ENCODE assay signal across 2 cellular contexts in the genomic region with DNA sequence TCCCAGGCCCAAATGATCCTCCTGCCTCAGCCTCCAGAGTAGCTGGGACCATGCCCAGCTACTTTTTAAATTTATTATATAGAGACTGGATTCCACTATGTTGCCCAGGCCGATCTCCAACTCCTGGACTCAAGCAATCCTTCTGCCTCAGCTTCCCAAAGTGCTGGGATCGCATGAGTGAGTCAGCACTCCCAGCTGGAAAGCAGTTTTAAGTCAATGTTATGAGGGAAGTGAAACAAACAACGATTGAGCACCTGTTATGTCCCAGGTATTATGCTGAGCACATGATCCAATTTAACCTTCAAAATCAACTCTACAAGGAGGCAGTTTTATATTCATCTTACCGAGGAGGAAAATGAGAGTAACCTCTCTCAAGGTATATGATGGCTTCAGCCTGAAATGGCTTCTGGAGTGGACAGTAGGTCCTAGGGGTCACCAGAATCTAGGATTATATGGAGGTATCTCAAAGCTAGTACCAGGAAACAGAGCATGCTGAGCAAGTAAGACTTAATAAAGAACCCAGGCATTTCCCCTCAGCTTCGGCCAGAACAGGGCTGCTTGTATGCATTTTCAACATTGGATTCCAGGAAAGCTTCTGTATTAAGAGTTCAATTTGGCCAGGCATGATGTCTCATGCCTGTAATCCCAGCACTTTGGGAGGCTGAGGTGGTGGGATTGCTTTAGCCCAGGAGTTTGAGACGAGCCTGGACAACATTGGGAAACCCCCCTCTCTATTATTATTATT.
TF ChIP-seq lines count a peak whose summit lies in the region.

No MANE protein-coding gene starts in this region.

TF ChIP-seq in A549, 52 proteins besides CTCF, POLR2A, EP300 and RAD21:
- TF ChIP-seq MAZ (IDR thresholded peaks at IDR 0.05; ENCODE audit: borderline replicate concordance, low read depth, low read length) = no peak
- no peak for TF ChIP-seq CHD2 (IDR thresholded peaks at IDR 0.05; ENCODE audit: low read length, partially characterized antibody)
- no peak for TF ChIP-seq EHMT2 (IDR thresholded peaks at IDR 0.05; ENCODE audit: low read depth)
- no peak for TF ChIP-seq SREBF2 (IDR thresholded peaks at IDR 0.05)
- TF ChIP-seq RNF2 (IDR thresholded peaks at IDR 0.05; ENCODE audit: borderline replicate concordance, low read depth) = no peak
- no peak for TF ChIP-seq TFCP2L1 (CRISPR knock-in tag; IDR thresholded peaks at IDR 0.05)
- TF ChIP-seq NR3C1 (IDR thresholded peaks at IDR 0.05) = no peak
- TF ChIP-seq POLR2AphosphoS2 (conservative IDR thresholded peaks at IDR 0.05; ENCODE audit: low read length) = no peak
- TF ChIP-seq, protein P1, sequence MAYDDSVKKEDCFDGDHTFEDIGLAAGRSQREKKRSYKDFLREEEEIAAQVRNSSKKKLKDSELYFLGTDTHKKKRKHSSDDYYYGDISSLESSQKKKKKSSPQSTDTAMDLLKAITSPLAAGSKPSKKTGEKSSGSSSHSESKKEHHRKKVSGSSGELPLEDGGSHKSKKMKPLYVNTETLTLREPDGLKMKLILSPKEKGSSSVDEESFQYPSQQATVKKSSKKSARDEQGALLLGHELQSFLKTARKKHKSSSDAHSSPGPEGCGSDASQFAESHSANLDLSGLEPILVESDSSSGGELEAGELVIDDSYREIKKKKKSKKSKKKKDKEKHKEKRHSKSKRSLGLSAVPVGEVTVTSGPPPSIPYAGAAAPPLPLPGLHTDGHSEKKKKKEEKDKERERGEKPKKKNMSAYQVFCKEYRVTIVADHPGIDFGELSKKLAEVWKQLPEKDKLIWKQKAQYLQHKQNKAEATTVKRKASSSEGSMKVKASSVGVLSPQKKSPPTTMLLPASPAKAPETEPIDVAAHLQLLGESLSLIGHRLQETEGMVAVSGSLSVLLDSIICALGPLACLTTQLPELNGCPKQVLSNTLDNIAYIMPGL (CRISPR knock-in tag; IDR thresholded peaks at IDR 0.05; ENCODE audit: borderline replicate concordance) = no peak
- TF ChIP-seq ZNF302 (CRISPR knock-in tag; IDR thresholded peaks at IDR 0.05) = no peak
- no peak for TF ChIP-seq PHF8 (IDR thresholded peaks at IDR 0.05; ENCODE audit: borderline replicate concordance, low read depth)
- TF ChIP-seq ZC3H11A (IDR thresholded peaks at IDR 0.05) = no peak
- no peak for TF ChIP-seq HEYL (CRISPR knock-in tag; IDR thresholded peaks at IDR 0.05)
- no peak for TF ChIP-seq NPAS2 (CRISPR knock-in tag; IDR thresholded peaks at IDR 0.05; ENCODE audit: borderline replicate concordance)
- TF ChIP-seq SMC3 (IDR thresholded peaks at IDR 0.05) = no peak
- TF ChIP-seq NFE2L2 (conservative IDR thresholded peaks at IDR 0.05; ENCODE audit: low read length) = no peak
- no peak for TF ChIP-seq KDM5A (IDR thresholded peaks at IDR 0.05)
- no peak for TF ChIP-seq KDM1A (IDR thresholded peaks at IDR 0.05; ENCODE audit: low read depth)
- no peak for TF ChIP-seq FOXS1 (CRISPR knock-in tag; IDR thresholded peaks at IDR 0.05)

TF ChIP-seq in IMR-90, 13 proteins besides CTCF, POLR2A, EP300 and RAD21:
- TF ChIP-seq MAZ (IDR thresholded peaks at IDR 0.05; ENCODE audit: borderline replicate concordance, low read depth, low read length) = no peak
- no peak for TF ChIP-seq RFX5 (IDR thresholded peaks at IDR 0.05; ENCODE audit: low read depth, low read length)
- TF ChIP-seq NFE2L2 (IDR thresholded peaks at IDR 0.05; ENCODE audit: low read depth, low read length) = no peak
- no peak for TF ChIP-seq MAFK (IDR thresholded peaks at IDR 0.05; ENCODE audit: low read depth, low read length)
- TF ChIP-seq, protein P2, sequence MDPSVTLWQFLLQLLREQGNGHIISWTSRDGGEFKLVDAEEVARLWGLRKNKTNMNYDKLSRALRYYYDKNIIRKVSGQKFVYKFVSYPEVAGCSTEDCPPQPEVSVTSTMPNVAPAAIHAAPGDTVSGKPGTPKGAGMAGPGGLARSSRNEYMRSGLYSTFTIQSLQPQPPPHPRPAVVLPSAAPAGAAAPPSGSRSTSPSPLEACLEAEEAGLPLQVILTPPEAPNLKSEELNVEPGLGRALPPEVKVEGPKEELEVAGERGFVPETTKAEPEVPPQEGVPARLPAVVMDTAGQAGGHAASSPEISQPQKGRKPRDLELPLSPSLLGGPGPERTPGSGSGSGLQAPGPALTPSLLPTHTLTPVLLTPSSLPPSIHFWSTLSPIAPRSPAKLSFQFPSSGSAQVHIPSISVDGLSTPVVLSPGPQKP (IDR thresholded peaks at IDR 0.05; ENCODE audit: borderline replicate concordance, low read depth, low read length) = no peak
- TF ChIP-seq CHD1 (IDR thresholded peaks at IDR 0.05; ENCODE audit: low read depth, low read length) = no peak
- no peak for TF ChIP-seq CEBPB (IDR thresholded peaks at IDR 0.05; ENCODE audit: low read depth, low read length)
- TF ChIP-seq BHLHE40 (IDR thresholded peaks at IDR 0.05; ENCODE audit: low read depth, low read length) = no peak
- no peak for TF ChIP-seq RCOR1 (IDR thresholded peaks at IDR 0.05; ENCODE audit: insufficient replicate concordance, low read length)
- no peak for TF ChIP-seq MXI1 (IDR thresholded peaks at IDR 0.05; ENCODE audit: borderline replicate concordance, low read depth, low read length)
- TF ChIP-seq SMC3 (IDR thresholded peaks at IDR 0.05; ENCODE audit: low read depth, low read length) = no peak
- no peak for TF ChIP-seq FOS (IDR thresholded peaks at IDR 0.05; ENCODE audit: low read depth, low read length)
- TF ChIP-seq, protein P3, sequence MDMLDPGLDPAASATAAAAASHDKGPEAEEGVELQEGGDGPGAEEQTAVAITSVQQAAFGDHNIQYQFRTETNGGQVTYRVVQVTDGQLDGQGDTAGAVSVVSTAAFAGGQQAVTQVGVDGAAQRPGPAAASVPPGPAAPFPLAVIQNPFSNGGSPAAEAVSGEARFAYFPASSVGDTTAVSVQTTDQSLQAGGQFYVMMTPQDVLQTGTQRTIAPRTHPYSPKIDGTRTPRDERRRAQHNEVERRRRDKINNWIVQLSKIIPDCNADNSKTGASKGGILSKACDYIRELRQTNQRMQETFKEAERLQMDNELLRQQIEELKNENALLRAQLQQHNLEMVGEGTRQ (IDR thresholded peaks at IDR 0.05; ENCODE audit: low read depth, low read length) = no peak
